9 cellular contexts compared by ENCODE assay signal in the genomic region with DNA sequence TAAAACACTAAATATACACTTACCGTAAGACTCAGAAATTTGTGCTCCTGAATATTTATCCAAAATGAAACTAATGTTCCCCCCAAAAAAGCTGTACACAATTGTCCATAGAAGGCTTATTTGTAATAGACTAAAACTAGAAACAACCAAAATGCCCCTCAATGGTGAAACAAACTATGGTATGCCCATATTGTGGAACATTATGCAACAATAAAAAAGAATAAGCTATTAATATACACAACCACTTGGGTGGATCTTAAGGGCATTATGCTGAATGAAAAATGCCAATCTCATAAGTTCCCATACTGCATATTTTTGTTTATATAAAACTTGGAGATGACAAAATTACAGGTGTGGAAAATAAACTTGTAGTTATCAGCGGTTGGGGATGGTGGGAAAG.
"Had no signal": no experiment of that assay in that cellular context is flagged by ENCODE, and none has a peak within 500 bp of the region (broad histone marks: within the 10 kb centered on the region; RNA-seq: fewer than 3 reads in every experiment).

No MANE protein-coding gene starts in this region.

- H3K27ac Mint-ChIP-seq: H9, IgD-negative memory B cell had no signal

- H3K9ac ChIP-seq: GM23248 had no signal

- H3K27me3 Mint-ChIP-seq: IgD-negative memory B cell had no signal

- H3K4me3 Mint-ChIP-seq: H9, IgD-negative memory B cell had no signal

- H3K4me1 Mint-ChIP-seq: IgD-negative memory B cell had no signal

- H3K27ac ChIP-seq: GM23248, HL-60 had no signal

- H3K36me3 Mint-ChIP-seq: IgD-negative memory B cell had no signal

- H3K4me3 ChIP-seq: GM23248 had no signal

- DNase-seq: GM23248, GOT3, H9, HCEC 1CT, KBM-7 had no signal

- FAIRE-seq: H54, HepG2 had no signal

- ATAC-seq: HepG2 had no signal
